In the genomic region with DNA sequence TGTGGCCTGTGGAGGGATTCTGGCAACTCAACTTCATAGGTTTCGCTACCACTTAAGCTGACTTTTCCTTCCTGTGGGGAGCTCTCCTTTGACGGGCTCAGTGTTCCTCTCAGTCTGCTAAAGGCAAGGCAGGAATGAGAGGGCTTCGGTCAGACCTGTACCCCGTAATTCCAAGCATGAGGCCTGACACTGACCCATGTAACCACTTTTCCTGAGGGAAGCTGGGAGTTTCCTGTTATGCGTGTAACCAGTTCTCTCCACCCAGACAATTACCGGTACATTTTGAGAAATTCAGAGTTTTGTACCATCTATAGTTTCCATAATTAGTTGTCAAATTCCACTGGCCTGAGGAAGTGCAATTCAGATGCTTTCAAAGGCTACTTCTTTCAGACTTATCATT, we compare ENCODE assay signal across 15 cellular contexts.
DNase-seq lines count a peak whose midpoint lies in the region; ATAC-seq and TF ChIP-seq lines count a peak whose summit lies in the region.
"Had no signal": no experiment of that assay in that cellular context is flagged by ENCODE, and none has a peak within 500 bp of the region (broad histone marks: within the 10 kb centered on the region; RNA-seq: fewer than 3 reads in every experiment).

No MANE protein-coding gene starts in this region.

- no peak overlapping the region for H3K27ac ChIP-seq in OCI-LY7 (ENCODE audit: low read depth, low read length, poor library complexity, severe bottlenecking)
- H3K27ac ChIP-seq: A549, C4-2B, HL-60 had no signal

- peaks cover 60% of the 10 kb centered on the region for H3K4me1 ChIP-seq in Loucy (ENCODE audit: insufficient read depth, low read length, poor library complexity, severe bottlenecking)
- peaks cover 29% of the 10 kb centered on the region for H3K4me1 ChIP-seq in OCI-LY7 (ENCODE audit: insufficient read depth, low read length, poor library complexity, severe bottlenecking)
- H3K4me1 ChIP-seq: A549, BE2C had no signal

- CTCF ChIA-PET in OCI-LY7 (lab: Charles Lee; ENCODE audit: unreplicated experiment): no interaction called here

- peak overlapping the region; percentile 91 for H3K27ac Mint-ChIP-seq in endothelial cell (ENCODE audit: unreplicated experiment)
- H3K27ac Mint-ChIP-seq: CD4-positive, alpha-beta memory T cell had no signal

- H3K4me3 ChIP-seq in Loucy (ENCODE audit: low read length, poor library complexity, severe bottlenecking) (no peak overlapping the region), OCI-LY7 (ENCODE audit: low read depth, low read length, poor library complexity, severe bottlenecking) (no peak overlapping the region)
- H3K4me3 ChIP-seq: A549 had no signal

- no peak overlapping the region for H3K9ac ChIP-seq in Loucy (ENCODE audit: low read depth, low read length, poor library complexity, severe bottlenecking)

- DNase-seq in OCI-LY7 (ENCODE audit: low spot score): no peak
- no peak for DNase-seq in endothelial cell (ENCODE audit: low spot score)
- no peak for DNase-seq in sciatic nerve (ENCODE audit: low spot score)
- DNase-seq: BE2C; CD4-positive, alpha-beta memory T cell; DMS153; DMS79 treated with DMSO at 0.1 percent for 48 hours; EL had no signal

- peaks cover 50% of the 10 kb centered on the region for H3K4me1 Mint-ChIP-seq in endothelial cell (ENCODE audit: unreplicated experiment)

- POLR2A ChIA-PET in OCI-LY7 (lab: Charles Lee): interaction anchor here (1.3 kb wide), 2 partner anchors 8 to 21 kb away, joined by 3 read pairs; no protein-coding TSS in a partner anchor

- no peaks in the 10 kb centered on the region for H3K36me3 ChIP-seq in Loucy (ENCODE audit: insufficient read depth, low read length)
- no peaks in the 10 kb centered on the region for H3K36me3 ChIP-seq in OCI-LY7 (ENCODE audit: insufficient read depth, low read length)
- H3K36me3 ChIP-seq: BE2C had no signal

- H3K4me3 Mint-ChIP-seq in endothelial cell (ENCODE audit: unreplicated experiment): no peak overlapping the region
- H3K4me3 Mint-ChIP-seq: CD4-positive, alpha-beta memory T cell had no signal

- intact Hi-C loops in OCI-LY7 (cut with micrococcal nuclease; ENCODE audit: unreplicated experiment): no loop called here
- intact Hi-C loops in sciatic nerve (cut with DNase I): no loop called here

- H3K36me3 Mint-ChIP-seq in endothelial cell (ENCODE audit: low read depth, unreplicated experiment): no peaks in the 10 kb centered on the region
- H3K36me3 Mint-ChIP-seq: CD4-positive, alpha-beta memory T cell had no signal

- H3K79me2 ChIP-seq in Loucy (ENCODE audit: insufficient read depth, low read length): no peaks in the 10 kb centered on the region
- H3K79me2 ChIP-seq in OCI-LY7 (ENCODE audit: insufficient read depth, low read depth, low read length): no peaks in the 10 kb centered on the region

- H3K4me2 ChIP-seq in Loucy (ENCODE audit: low read depth, low read length, poor library complexity, severe bottlenecking): peak overlapping the region; percentile 34
- H3K4me2 ChIP-seq in OCI-LY7 (ENCODE audit: low read length): no peak overlapping the region
- H3K4me2 ChIP-seq: A549 had no signal

- TF ChIP-seq CTCF in Loucy (conservative IDR thresholded peaks at IDR 0.05; ENCODE audit: low read length) (no peak), OCI-LY7 (conservative IDR thresholded peaks at IDR 0.05; ENCODE audit: low read length) (no peak), endothelial cell (IDR thresholded peaks at IDR 0.05; ENCODE audit: unreplicated experiment) (no peak)

- no peak overlapping the region for H2AFZ ChIP-seq in Loucy (ENCODE audit: low read length)
- peak overlapping the region; percentile 31; the same call in 1 of the 2 replicates for H2AFZ ChIP-seq in OCI-LY7 (ENCODE audit: low read length)

- H3K9me2 ChIP-seq in Loucy (replicated peaks; ENCODE audit: low read depth, low read length): no peaks in the 10 kb centered on the region
- H3K9me2 ChIP-seq in OCI-LY7 (ENCODE audit: insufficient read depth, low read length): no peaks in the 10 kb centered on the region

- H3K27me3 Mint-ChIP-seq in endothelial cell (ENCODE audit: unreplicated experiment): peaks cover 2% of the 10 kb centered on the region

- ATAC-seq in sciatic nerve (peak; percentile 38), GM21423 (IDR thresholded peaks at IDR 0.05; ENCODE audit: unreplicated experiment) (no peak)
- ATAC-seq in activated CD4-positive, CD25-positive, alpha-beta regulatory T cell treated with anti-CD3 and anti-CD28 coated beads, Interleukin-2, amount 50 U/mL, for 24 hours: no peak
- ATAC-seq: A549, HCT116 had no signal

- BruUV-seq in OCI-LY7 (replicated peaks; lab: Mats Ljungman, UMichigan): no TSS peak

- H3K9me3 Mint-ChIP-seq in endothelial cell (ENCODE audit: unreplicated experiment): no peaks in the 10 kb centered on the region

- no peaks in the 10 kb centered on the region for H3K27me3 ChIP-seq in Loucy (ENCODE audit: insufficient read depth, low read length, poor library complexity, severe bottlenecking)
- H3K27me3 ChIP-seq: BE2C had no signal

- H3K9me3 ChIP-seq in Loucy (ENCODE audit: insufficient read depth, low read depth, low read length) (no peaks in the 10 kb centered on the region), OCI-LY7 (ENCODE audit: low read length) (no peaks in the 10 kb centered on the region)
- H3K9me3 ChIP-seq: A549, BE2C had no signal

- H4K20me1 ChIP-seq in Loucy (ENCODE audit: insufficient read depth, low read length, poor library complexity, severe bottlenecking) (no peaks in the 10 kb centered on the region), OCI-LY7 (ENCODE audit: insufficient read depth, low read length) (no peaks in the 10 kb centered on the region)

- no peaks in the 10 kb centered on the region for H3F3A ChIP-seq in Loucy (ENCODE audit: low read depth)
